Comparison of ENCODE assay signal across 8 cellular contexts in the genomic region with DNA sequence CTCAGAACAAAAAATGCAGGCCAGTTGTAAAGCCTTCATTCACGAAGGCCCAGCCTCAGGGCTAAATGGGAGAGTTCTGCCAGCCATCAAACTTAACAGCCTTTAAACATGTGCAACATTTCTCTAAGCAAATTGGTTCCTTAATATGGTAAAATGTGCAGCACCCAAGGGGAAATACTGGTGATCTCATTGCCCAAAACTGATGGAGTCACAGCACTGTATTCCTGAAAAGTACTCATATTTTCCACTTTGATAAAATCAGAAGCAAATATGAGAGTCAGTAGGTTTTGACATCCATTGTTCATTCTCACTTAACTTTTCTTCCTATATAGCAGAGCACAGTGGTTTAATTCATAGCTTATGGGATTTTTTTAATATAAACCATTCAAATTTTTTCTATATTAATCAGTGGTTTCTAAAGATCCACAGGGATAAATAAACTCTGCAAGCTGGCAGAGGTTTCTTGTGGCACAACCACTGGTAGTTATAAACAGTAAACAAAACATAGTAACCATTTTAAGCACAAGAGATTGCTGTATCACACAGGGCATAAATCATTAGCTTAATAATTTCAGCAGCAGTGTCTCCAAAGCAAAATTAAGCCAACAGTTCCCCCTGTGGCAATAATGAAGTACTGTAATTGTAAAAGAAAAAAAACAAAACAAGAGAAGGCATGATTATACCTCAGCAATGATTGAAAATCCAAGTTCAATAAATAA.
DNase-seq lines count a peak whose midpoint lies in the region; ATAC-seq, FAIRE-seq and TF ChIP-seq lines count a peak whose summit lies in the region.

No MANE protein-coding gene starts in this region.

- DNase-seq in D721Med (ENCODE audit: insufficient read length, low spot score) (no peak), GM12878 (ENCODE audit: low read depth, low spot score) (no peak), right lobe of liver (no peak), NOMO-1 treated with dmso at 0.1 percent for 144 hours (lab: John Stamatoyannopoulos, UW; ENCODE audit: unreplicated experiment) (no peak), NK-92 (lab: John Stamatoyannopoulos, UW; ENCODE audit: unreplicated experiment) (no peak), globus pallidus (ENCODE audit: low spot score) (no peak)

- in situ Hi-C loops in GM12878 (cut with MboI) = no loop called here

- CTCF ChIA-PET in GM12878 (lab: Yijun Ruan, JAX) = interaction anchor here (0.7 to 1.4 kb wide), 7 partner anchors 14 to 728 kb away, joined by 3 to 5 read pairs (median 4); no protein-coding TSS in a partner anchor

- H3K9ac ChIP-seq in GM12878 (ENCODE audit: control insufficient read depth, insufficient read depth, low read length) = no peak overlapping the region

- FAIRE-seq in D721Med (lab: Jason Lieb, UNC) (peak; percentile 41), GM12878 (lab: Jason Lieb, UNC) (no peak)

- H3K4me3 ChIP-seq in GM12878 = no peak overlapping the region
- no peak overlapping the region for H3K4me3 ChIP-seq in right lobe of liver

- H3K4me2 ChIP-seq in GM12878 (ENCODE audit: control insufficient read depth, insufficient read depth) = no peak overlapping the region

- intact Hi-C loops in GM12878 (cut with micrococcal nuclease; ENCODE audit: unreplicated experiment) = loop anchor here (1.0 to 10.0 kb wide), 2 partner anchors 45 to 732 kb away; no protein-coding TSS in a partner anchor
- intact Hi-C loops in right lobe of liver (cut with DNase I) = no loop called here

- no peaks in the 10 kb centered on the region for H3K79me2 ChIP-seq in GM12878 (ENCODE audit: control insufficient read depth, insufficient read depth, low read length)

- peak; percentile 64 for TF ChIP-seq CTCF in D721Med (IDR thresholded peaks at IDR 0.05; ENCODE audit: insufficient read depth, missing control alignments)
- peak; percentile 6 to 25 (median 18); a peak in 2 of 6 replicates for TF ChIP-seq CTCF in GM12878 (IDR thresholded peaks at IDR 0.05 in 2 of 3, conservative IDR thresholded peaks at IDR 0.05 in 1 of 3; ENCODE audit: control insufficient read depth in 2 of 3, extremely low read depth in 1 of 3, insufficient read depth in 1 of 3, low read depth in 3 of 3, low read length in 3 of 3)
- TF ChIP-seq CTCF in right lobe of liver (IDR thresholded peaks at IDR 0.05) = peak; percentile 42 to 49 (median 44)

- no peaks in the 10 kb centered on the region for H3K27me3 ChIP-seq in GM12878 (replicated peaks in 1 of 2; ENCODE audit: control insufficient read depth in 2 of 2, insufficient read depth in 2 of 2, low read length in 1 of 2)
- H3K27me3 ChIP-seq in right lobe of liver = no peaks in the 10 kb centered on the region

- RAD21 ChIA-PET in GM12878 (lab: Charles Lee; ENCODE audit: unreplicated experiment) = no interaction called here

- H3K4me1 ChIP-seq in GM12878 (ENCODE audit: control insufficient read depth, insufficient read depth, low read length) = no peaks in the 10 kb centered on the region
- no peaks in the 10 kb centered on the region for H3K4me1 ChIP-seq in right lobe of liver

- TF ChIP-seq EP300 in GM12878 (IDR thresholded peaks at IDR 0.05; ENCODE audit: borderline replicate concordance in 1 of 2, control insufficient read depth in 1 of 2, low read depth in 2 of 2, low read length in 2 of 2) = no peak

- no peaks in the 10 kb centered on the region for H3K36me3 ChIP-seq in GM12878 (ENCODE audit: control insufficient read depth in 2 of 2, insufficient read depth in 2 of 2, low read length in 1 of 2)
- H3K36me3 ChIP-seq in right lobe of liver = no peaks in the 10 kb centered on the region

- H4K20me1 ChIP-seq in GM12878 (ENCODE audit: control insufficient read depth, insufficient read depth) = no peaks in the 10 kb centered on the region

- H3K9me3 ChIP-seq in GM12878 (replicated peaks; ENCODE audit: control insufficient read depth, insufficient read depth, low read length) = no peaks in the 10 kb centered on the region; the same call in 2 of the 3 replicates
- no peaks in the 10 kb centered on the region for H3K9me3 ChIP-seq in right lobe of liver

- H2AFZ ChIP-seq in GM12878 (ENCODE audit: control insufficient read depth, low read depth, low read length) = no peak overlapping the region

- no TSS peak for BruUV-seq in GM12878 (replicated peaks; lab: Mats Ljungman, UMichigan)

- H3K27ac ChIP-seq in GM12878 (ENCODE audit: control insufficient read depth, insufficient read depth) (no peak overlapping the region), right lobe of liver (no peak overlapping the region)

- WGBS in GM12878 (ENCODE audit: insufficient coverage, insufficient replicate concordance, low lambda C conversion rate, missing lambda C conversion rate) = 39% methylated on average over 1 of the region's 1 CpG
- 67% methylated on average over 1 of the region's 1 CpG for WGBS in right lobe of liver (ENCODE audit: insufficient coverage, low coverage, low lambda C conversion rate, missing lambda C conversion rate)

- TF ChIP-seq RAD21 in GM12878 (IDR thresholded peaks at IDR 0.05; ENCODE audit: insufficient read depth, low read depth, low read length) = peak; percentile 52

- TF ChIP-seq POLR2A in GM12878 (IDR thresholded peaks at IDR 0.05; ENCODE audit: low read depth, low read length) (no peak), right lobe of liver (IDR thresholded peaks at IDR 0.05) (no peak)

- POLR2A ChIA-PET in GM12878 (lab: Charles Lee) = no interaction called here

- SMC1A ChIA-PET in GM12878 (lab: Charles Lee; ENCODE audit: uncharacterized antibody, unreplicated experiment) = interaction anchor here (1.4 to 2.1 kb wide), 2 partner anchors 11 to 728 kb away, joined by 3 to 11 read pairs; no protein-coding TSS in a partner anchor

- ATAC-seq in HG03432 (IDR thresholded peaks at IDR 0.05; ENCODE audit: unreplicated experiment) (peak; percentile 53), GM12878 (peak; percentile 75), right lobe of liver (peak; percentile 31 to 74 (median 46)), GM18870 (IDR thresholded peaks at IDR 0.05; ENCODE audit: unreplicated experiment) (no peak)

TF ChIP-seq in GM12878, 131 proteins besides CTCF, POLR2A, EP300 and RAD21:
- TF ChIP-seq, protein P1, sequence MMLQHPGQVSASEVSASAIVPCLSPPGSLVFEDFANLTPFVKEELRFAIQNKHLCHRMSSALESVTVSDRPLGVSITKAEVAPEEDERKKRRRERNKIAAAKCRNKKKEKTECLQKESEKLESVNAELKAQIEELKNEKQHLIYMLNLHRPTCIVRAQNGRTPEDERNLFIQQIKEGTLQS (IDR thresholded peaks at IDR 0.05; ENCODE audit: borderline replicate concordance, extremely low read depth, low read depth, low read length) = no peak
- no peak for TF ChIP-seq BRCA1 (IDR thresholded peaks at IDR 0.05; ENCODE audit: low read depth, low read length)
- TF ChIP-seq SMC3 (IDR thresholded peaks at IDR 0.05; ENCODE audit: borderline replicate concordance, low read length) = peak; percentile 16; the same call in 1 of the 2 replicates
- TF ChIP-seq RUNX3 (IDR thresholded peaks at IDR 0.05; ENCODE audit: low read length) = no peak
- TF ChIP-seq ZNF24 (IDR thresholded peaks at IDR 0.05) = 0 out of 2 replicates have a peak, but pooled peaks have one; percentile 33
- TF ChIP-seq, protein P2, sequence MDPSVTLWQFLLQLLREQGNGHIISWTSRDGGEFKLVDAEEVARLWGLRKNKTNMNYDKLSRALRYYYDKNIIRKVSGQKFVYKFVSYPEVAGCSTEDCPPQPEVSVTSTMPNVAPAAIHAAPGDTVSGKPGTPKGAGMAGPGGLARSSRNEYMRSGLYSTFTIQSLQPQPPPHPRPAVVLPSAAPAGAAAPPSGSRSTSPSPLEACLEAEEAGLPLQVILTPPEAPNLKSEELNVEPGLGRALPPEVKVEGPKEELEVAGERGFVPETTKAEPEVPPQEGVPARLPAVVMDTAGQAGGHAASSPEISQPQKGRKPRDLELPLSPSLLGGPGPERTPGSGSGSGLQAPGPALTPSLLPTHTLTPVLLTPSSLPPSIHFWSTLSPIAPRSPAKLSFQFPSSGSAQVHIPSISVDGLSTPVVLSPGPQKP (IDR thresholded peaks at IDR 0.05; ENCODE audit: low read depth, low read length) = no peak
TF ChIP-seq in GM12878: peak in this region for 2.
